Comparison of ENCODE assay signal across 8 cellular contexts in genomic region chr12:10562306-10562933, GRCh38. TPM values are rescaled to one million over a fixed set of nuclear protein-coding genes. Genes with fewer than 3 reads are reported as not detected.
DNase-seq lines count a peak whose midpoint lies in the region; ATAC-seq, FAIRE-seq and TF ChIP-seq lines count a peak whose summit lies in the region.

No MANE protein-coding gene starts in this region.

- H3K4me3 ChIP-seq in CD8-positive, alpha-beta memory T cell (ENCODE audit: low read length) = no peak overlapping the region
- H3K4me3 ChIP-seq in colonic mucosa = no peak overlapping the region

- H3K36me3 ChIP-seq in CD8-positive, alpha-beta memory T cell (ENCODE audit: insufficient read depth, low read length) = no peaks in the 10 kb centered on the region
- H3K36me3 ChIP-seq in colonic mucosa = no peaks in the 10 kb centered on the region

- POLR2A ChIA-PET in CD8-positive, alpha-beta memory T cell (lab: Charles Lee) = interaction anchor here (1.1 kb wide), 1 partner anchor 195 kb away, joined by 3 read pairs; no protein-coding TSS in a partner anchor
- POLR2A ChIA-PET in activated CD4-positive, alpha-beta memory T cell treated with anti-CD3 and anti-CD28 coated beads for 36 hours (lab: Charles Lee) = no interaction called here

- no peak overlapping the region for H3K27ac ChIP-seq in CD8-positive, alpha-beta memory T cell (ENCODE audit: low read depth, low read length)
- H3K27ac ChIP-seq in colonic mucosa = no peak overlapping the region

- no peak overlapping the region for H3K9ac ChIP-seq in colonic mucosa (ENCODE audit: low read depth in 2 of 2, low read length in 2 of 2)

- peak overlapping the region in 5 of 8 donors; percentile 33 to 76 (median 59) for H3K27ac Mint-ChIP-seq in CD8-positive, alpha-beta memory T cell
- no peak overlapping the region for H3K27ac Mint-ChIP-seq in activated CD4-positive, alpha-beta memory T cell treated with anti-CD3 and anti-CD28 coated beads for 36 hours

- peaks cover 2 to 7% (median 5%) of the 10 kb centered on the region in 3 donors for H3K36me3 Mint-ChIP-seq in CD8-positive, alpha-beta memory T cell
- H3K36me3 Mint-ChIP-seq in activated CD4-positive, alpha-beta memory T cell treated with anti-CD3 and anti-CD28 coated beads for 36 hours = no peaks in the 10 kb centered on the region

- intact Hi-C loops in colonic mucosa (cut with DNase I) = loop anchor here (5.0 kb wide), 3 partner anchors 115 to 325 kb away; no protein-coding TSS in a partner anchor
- intact Hi-C loops in activated CD4-positive, alpha-beta memory T cell treated with anti-CD3 and anti-CD28 coated beads for 36 hours (cut with micrococcal nuclease) = loop anchor here (1.0 kb wide), 3 partner anchors 231 to 409 kb away; no protein-coding TSS in a partner anchor

- peak in 3 of 5 donors; percentile 49 to 60 (median 50) for DNase-seq in CD8-positive, alpha-beta memory T cell
- DNase-seq in GM19239 (ENCODE audit: insufficient read length, low spot score) = no peak
- peak; percentile 28 for DNase-seq in NOMO-1 treated with DMSO at 0.1 percent for 48 hours (lab: John Stamatoyannopoulos, UW; ENCODE audit: unreplicated experiment)
- DNase-seq in colonic mucosa = peak; percentile 40
- peak; percentile 36 for DNase-seq in mucosa of gallbladder (ENCODE audit: low spot score)
- no peak for DNase-seq in cortex of kidney (lab: John Stamatoyannopoulos, UW)
- no peak for DNase-seq in activated CD4-positive, alpha-beta memory T cell treated with anti-CD3 and anti-CD28 coated beads for 36 hours

- TF ChIP-seq CTCF in colonic mucosa (IDR thresholded peaks at IDR 0.05) = peak; percentile 58

- H3K27me3 Mint-ChIP-seq in CD8-positive, alpha-beta memory T cell = no peaks in the 10 kb centered on the region
- H3K27me3 Mint-ChIP-seq in activated CD4-positive, alpha-beta memory T cell treated with anti-CD3 and anti-CD28 coated beads for 36 hours = peaks cover 26% of the 10 kb centered on the region

- peaks cover 67 to 85% (median 84%) of the 10 kb centered on the region in 3 donors for H3K4me1 Mint-ChIP-seq in CD8-positive, alpha-beta memory T cell
- no peaks in the 10 kb centered on the region for H3K4me1 Mint-ChIP-seq in activated CD4-positive, alpha-beta memory T cell treated with anti-CD3 and anti-CD28 coated beads for 36 hours (ENCODE audit: low read depth)

- no peaks in the 10 kb centered on the region for H3K9me3 Mint-ChIP-seq in CD8-positive, alpha-beta memory T cell
- no peaks in the 10 kb centered on the region for H3K9me3 Mint-ChIP-seq in activated CD4-positive, alpha-beta memory T cell treated with anti-CD3 and anti-CD28 coated beads for 36 hours

- H3K4me3 Mint-ChIP-seq in CD8-positive, alpha-beta memory T cell = peak overlapping the region in 2 of 7 donors; percentile 30 to 38
- no peak overlapping the region for H3K4me3 Mint-ChIP-seq in activated CD4-positive, alpha-beta memory T cell treated with anti-CD3 and anti-CD28 coated beads for 36 hours

- peaks cover 42% of the 10 kb centered on the region for H3K4me1 ChIP-seq in CD8-positive, alpha-beta memory T cell (ENCODE audit: insufficient read depth, low read length)
- no peaks in the 10 kb centered on the region for H3K4me1 ChIP-seq in colonic mucosa

- no peak for ATAC-seq in HG02678 (IDR thresholded peaks at IDR 0.05; ENCODE audit: unreplicated experiment)

- H3K27me3 ChIP-seq in CD8-positive, alpha-beta memory T cell (ENCODE audit: insufficient read depth, low read length, poor library complexity, severe bottlenecking) = no peaks in the 10 kb centered on the region
- no peaks in the 10 kb centered on the region for H3K27me3 ChIP-seq in colonic mucosa

- FAIRE-seq in GM19239 (lab: Jason Lieb, UNC) = peak; percentile 86

- no peaks in the 10 kb centered on the region for H3K9me3 ChIP-seq in CD8-positive, alpha-beta memory T cell (ENCODE audit: low read length)
- H3K9me3 ChIP-seq in colonic mucosa = no peaks in the 10 kb centered on the region

- CTCF ChIA-PET in CD8-positive, alpha-beta memory T cell (lab: Charles Lee) = interaction anchor here (0.9 to 3.0 kb wide), 5 partner anchors 68 to 327 kb away, joined by 3 to 11 read pairs (median 7); no protein-coding TSS in a partner anchor
- CTCF ChIA-PET in activated CD4-positive, alpha-beta memory T cell treated with anti-CD3 and anti-CD28 coated beads for 36 hours (lab: Charles Lee) = interaction anchor here (0.6 to 4.4 kb wide), 13 partner anchors 10 to 364 kb away, joined by 3 to 76 read pairs (median 3); partner anchors contain the start of gene MAGOHB

RNA-seq across cellular contexts. Expression of gene MAGOHB, which starts 51.0 kb away (rescaled TPM):
- total RNA-seq in CD8-positive, alpha-beta memory T cell = 100 to 1,000 TPM; 130 to 138 TPM
- 59.0 TPM for polyA plus RNA-seq in CD8-positive, alpha-beta memory T cell
- total RNA-seq in colonic mucosa (10 to 100 TPM; 13.9 to 38.1 TPM), mucosa of gallbladder (11.9 TPM)
- 10 to 100 TPM; 66.2 to 69.1 TPM for total RNA-seq in activated CD4-positive, alpha-beta memory T cell treated with anti-CD3 and anti-CD28 coated beads for 36 hours

RNA-seq across cellular contexts. Expression of gene EIF2S3B, which starts 56.7 kb away (rescaled TPM):
- total RNA-seq in CD8-positive, alpha-beta memory T cell = 1 to 10 TPM; 1.7 to 2.2 TPM
- 0.58 TPM for polyA plus RNA-seq in CD8-positive, alpha-beta memory T cell
- 1 to 10 TPM in 1 of 2 donors, under 1 TPM in 1; 0.77 to 2.7 TPM for total RNA-seq in colonic mucosa
- total RNA-seq in mucosa of gallbladder = 2.6 TPM
- total RNA-seq in activated CD4-positive, alpha-beta memory T cell treated with anti-CD3 and anti-CD28 coated beads for 36 hours = 1 to 10 TPM; 2.1 to 2.3 TPM

Comparison
In these comparisons a context has a peak if more than half of its experiments do, and no peak if none do; other contexts are left out.
1. DNase-seq: peak in CD8-positive, alpha-beta memory T cell (3 of 5), NOMO-1 treated with DMSO at 0.1 percent for 48 hours (single experiment), colonic mucosa (single experiment) and mucosa of gallbladder (single experiment); none in GM19239 (single experiment), cortex of kidney (single experiment) and activated CD4-positive, alpha-beta memory T cell treated with anti-CD3 and anti-CD28 coated beads for 36 hours (single experiment).